ENCODE assay signal across 22 cellular contexts in the genomic region with DNA sequence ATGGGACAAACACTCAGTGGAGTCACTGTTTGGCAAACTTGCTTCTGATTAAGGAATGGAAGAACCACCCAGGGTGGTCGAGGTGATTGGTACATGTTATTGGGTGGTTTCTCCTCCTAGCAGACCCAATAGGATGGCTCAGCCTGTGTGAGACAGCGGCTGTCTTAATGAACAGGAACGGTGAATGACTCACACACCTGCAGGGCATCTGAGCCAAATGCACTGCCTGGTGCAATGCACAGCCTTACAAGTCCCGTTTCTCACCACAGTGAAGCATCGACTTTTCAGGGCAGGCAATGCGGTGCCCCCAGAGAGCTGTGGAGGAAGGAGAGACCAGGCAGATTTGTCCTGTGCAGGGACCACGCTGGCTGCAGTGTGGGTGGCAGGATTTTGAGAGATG.
A peak's percentile ranks its signal among the peaks of the same experiment; 100 is the strongest.
DNase-seq lines count a peak whose midpoint lies in the region; ATAC-seq, FAIRE-seq and TF ChIP-seq lines count a peak whose summit lies in the region.
"Had no signal": no experiment of that assay in that cellular context is flagged by ENCODE, and none has a peak within 500 bp of the region (broad histone marks: within the 10 kb centered on the region; RNA-seq: fewer than 3 reads in every experiment).

No MANE protein-coding gene starts in this region.

- H3K9me3 ChIP-seq in RWPE2 (ENCODE audit: severe bottlenecking): no peaks in the 10 kb centered on the region
- no peaks in the 10 kb centered on the region for H3K9me3 ChIP-seq in keratinocyte (ENCODE audit: control insufficient read depth, low read depth, low read length)
- no peaks in the 10 kb centered on the region for H3K9me3 ChIP-seq in naive thymus-derived CD4-positive, alpha-beta T cell (ENCODE audit: control insufficient read depth in 2 of 3, low read length in 3 of 3)

- no peak for TF ChIP-seq CTCF in RWPE2 (IDR thresholded peaks at IDR 0.05; ENCODE audit: poor library complexity, severe bottlenecking)
- no peak for TF ChIP-seq CTCF in keratinocyte (optimal IDR thresholded peaks at IDR 0.05 in 1 of 3, IDR thresholded peaks at IDR 0.05 in 1 of 3, conservative IDR thresholded peaks at IDR 0.05 in 1 of 3; ENCODE audit: extremely low read depth in 1 of 3, insufficient read depth in 2 of 3, low read length in 3 of 3)

- no peak overlapping the region for H3K4me3 Mint-ChIP-seq in stimulated activated effector memory CD8-positive, alpha-beta T cell treated with anti-CD3 and anti-CD28 coated beads, Interleukin-12 subunit alpha, Interleukin-12 subunit beta, amount 100 ng/mL, for 72 hours
- H3K4me3 Mint-ChIP-seq in naive thymus-derived CD4-positive, alpha-beta T cell: no peak overlapping the region
- no peak overlapping the region for H3K4me3 Mint-ChIP-seq in T-cell
- H3K4me3 Mint-ChIP-seq: B cell; CD4-positive, alpha-beta T cell had no signal

- FAIRE-seq in keratinocyte (lab: Jason Lieb, UNC): no peak
- FAIRE-seq: D721Med, GM12891, GM18507 had no signal

- no peaks in the 10 kb centered on the region for H3K4me1 ChIP-seq in RWPE2 (ENCODE audit: insufficient read depth, poor library complexity, severe bottlenecking)
- no peaks in the 10 kb centered on the region for H3K4me1 ChIP-seq in keratinocyte (ENCODE audit: control insufficient read depth, extremely low read depth, insufficient read depth, low read length)
- no peaks in the 10 kb centered on the region for H3K4me1 ChIP-seq in naive thymus-derived CD4-positive, alpha-beta T cell (ENCODE audit: control insufficient read depth in 2 of 2, insufficient read depth in 2 of 2, low read length in 2 of 2)
- H3K4me1 ChIP-seq: HAP-1 had no signal

- dilution Hi-C loops in keratinocyte (cut with MboI; ENCODE audit: extremely low pct_ligation_motif_present, low sequenced_read_pairs): no loop called here

- H3K27me3 Mint-ChIP-seq in naive thymus-derived CD4-positive, alpha-beta T cell: peaks cover 0 to 6% (median 0%) of the 10 kb centered on the region in 5 donors
- H3K27me3 Mint-ChIP-seq in T-cell: peaks cover 0 to 4% of the 10 kb centered on the region in 2 donors
- H3K27me3 Mint-ChIP-seq: B cell had no signal

- POLR2A ChIA-PET in naive thymus-derived CD4-positive, alpha-beta T cell (lab: Charles Lee): no interaction called here
- POLR2A ChIA-PET in T-cell (lab: Charles Lee): no interaction called here

- no peaks in the 10 kb centered on the region for H3K36me3 Mint-ChIP-seq in stimulated activated effector memory CD8-positive, alpha-beta T cell treated with anti-CD3 and anti-CD28 coated beads, Interleukin-12 subunit alpha, Interleukin-12 subunit beta, amount 100 ng/mL, for 72 hours
- H3K36me3 Mint-ChIP-seq in naive thymus-derived CD4-positive, alpha-beta T cell: no peaks in the 10 kb centered on the region
- H3K36me3 Mint-ChIP-seq in T-cell: no peaks in the 10 kb centered on the region

- H3K27ac ChIP-seq in RWPE2 (ENCODE audit: poor library complexity, severe bottlenecking): no peak overlapping the region
- no peak overlapping the region for H3K27ac ChIP-seq in keratinocyte (ENCODE audit: control insufficient read depth, insufficient read depth, low read length)
- no peak overlapping the region for H3K27ac ChIP-seq in naive thymus-derived CD4-positive, alpha-beta T cell (ENCODE audit: low read depth, low read length)
- H3K27ac ChIP-seq: 22Rv1 had no signal

- CTCF ChIA-PET in naive thymus-derived CD4-positive, alpha-beta T cell (lab: Charles Lee): no interaction called here
- CTCF ChIA-PET in T-cell (lab: Charles Lee): no interaction called here

- intact Hi-C loops in naive thymus-derived CD4-positive, alpha-beta T cell (cut with micrococcal nuclease): no loop called here

- no peaks in the 10 kb centered on the region for H3K9me3 Mint-ChIP-seq in stimulated activated effector memory CD8-positive, alpha-beta T cell treated with anti-CD3 and anti-CD28 coated beads, Interleukin-12 subunit alpha, Interleukin-12 subunit beta, amount 100 ng/mL, for 72 hours
- no peaks in the 10 kb centered on the region for H3K9me3 Mint-ChIP-seq in naive thymus-derived CD4-positive, alpha-beta T cell
- no peaks in the 10 kb centered on the region for H3K9me3 Mint-ChIP-seq in T-cell
- H3K9me3 Mint-ChIP-seq: CD4-positive, alpha-beta T cell had no signal

- no peaks in the 10 kb centered on the region for H3K79me2 ChIP-seq in keratinocyte (ENCODE audit: control insufficient read depth, insufficient read depth, low read length)

- no peaks in the 10 kb centered on the region for H3K4me1 Mint-ChIP-seq in stimulated activated effector memory CD8-positive, alpha-beta T cell treated with anti-CD3 and anti-CD28 coated beads, Interleukin-12 subunit alpha, Interleukin-12 subunit beta, amount 100 ng/mL, for 72 hours
- H3K4me1 Mint-ChIP-seq in naive thymus-derived CD4-positive, alpha-beta T cell: no peaks in the 10 kb centered on the region
- no peaks in the 10 kb centered on the region for H3K4me1 Mint-ChIP-seq in T-cell
- H3K4me1 Mint-ChIP-seq: B cell had no signal

- H3K4me2 ChIP-seq in keratinocyte (ENCODE audit: control insufficient read depth, extremely low read depth, insufficient read depth, low read depth, low read length): no peak overlapping the region

- no peak overlapping the region for H2AFZ ChIP-seq in keratinocyte (ENCODE audit: control insufficient read depth, low read length)

- ATAC-seq in RWPE2 (ENCODE audit: low read depth) (peak; percentile 82), HG02642 (IDR thresholded peaks at IDR 0.05; ENCODE audit: poor library complexity, unreplicated experiment) (no peak), T-cell (replicated peaks in 1 of 4) (no peak)
- peak; percentile 21 for ATAC-seq in stimulated activated effector memory CD8-positive, alpha-beta T cell treated with anti-CD3 and anti-CD28 coated beads, Interleukin-12 subunit alpha, Interleukin-12 subunit beta, amount 100 ng/mL, for 72 hours
- no peak for ATAC-seq in naive thymus-derived CD4-positive, alpha-beta T cell
- ATAC-seq: Panc1 had no signal

- H3K27me3 ChIP-seq in RWPE2 (ENCODE audit: insufficient read depth, poor library complexity, severe bottlenecking) (peaks cover 2% of the 10 kb centered on the region), keratinocyte (ENCODE audit: control insufficient read depth, extremely low read depth, insufficient read depth, low read length) (no peaks in the 10 kb centered on the region)
- H3K27me3 ChIP-seq in naive thymus-derived CD4-positive, alpha-beta T cell (ENCODE audit: control insufficient read depth in 2 of 2, insufficient read depth in 2 of 2, low read length in 2 of 2): no peaks in the 10 kb centered on the region

- H3K27ac Mint-ChIP-seq in stimulated activated effector memory CD8-positive, alpha-beta T cell treated with anti-CD3 and anti-CD28 coated beads, Interleukin-12 subunit alpha, Interleukin-12 subunit beta, amount 100 ng/mL, for 72 hours: peak overlapping the region; percentile 56
- peak overlapping the region in 1 of 9 donors; percentile 8 for H3K27ac Mint-ChIP-seq in naive thymus-derived CD4-positive, alpha-beta T cell
- H3K27ac Mint-ChIP-seq in T-cell: no peak overlapping the region
- H3K27ac Mint-ChIP-seq: B cell; CD4-positive, alpha-beta T cell had no signal

- H3K4me3 ChIP-seq in RWPE2 (ENCODE audit: severe bottlenecking): no peak overlapping the region
- H3K4me3 ChIP-seq in keratinocyte (ENCODE audit: control insufficient read depth in 2 of 3, extremely low read depth in 1 of 3, insufficient read depth in 2 of 3, low read depth in 1 of 3, low read length in 3 of 3): no peak overlapping the region
- H3K4me3 ChIP-seq in naive thymus-derived CD4-positive, alpha-beta T cell (ENCODE audit: low read length): no peak overlapping the region
- H3K4me3 ChIP-seq: HAP-1 had no signal

- DNase-seq in SIG-M5 treated with dmso at 0.1 percent for 504 hours (lab: John Stamatoyannopoulos, UW; ENCODE audit: unreplicated experiment) (peak; percentile 0), SIG-M5 (lab: John Stamatoyannopoulos, UW) (no peak), RWPE2 (ENCODE audit: low spot score) (no peak), keratinocyte (ENCODE audit: low read depth, low spot score) (peak; percentile 19), T-cell (no peak)
- DNase-seq in stimulated activated effector memory CD8-positive, alpha-beta T cell treated with anti-CD3 and anti-CD28 coated beads, Interleukin-12 subunit alpha, Interleukin-12 subunit beta, amount 100 ng/mL, for 72 hours (ENCODE audit: low spot score in 2 of 2): no peak
- DNase-seq in naive thymus-derived CD4-positive, alpha-beta T cell: no peak
- DNase-seq: CD4-positive, alpha-beta T cell; DMS79 treated with DMSO at 0.1 percent for 48 hours; GDM1; NCI-H146; NCI-H2081; NCI-H510A treated with DMSO at 0.1 percent for 48 hours; SHP77 had no signal

- no peak overlapping the region for H3K9ac ChIP-seq in keratinocyte (ENCODE audit: control insufficient read depth, extremely low read depth, insufficient read depth, low read length)

- H4K20me1 ChIP-seq in keratinocyte (ENCODE audit: control insufficient read depth, extremely low read depth, insufficient read depth, low read length): no peaks in the 10 kb centered on the region

- no peaks in the 10 kb centered on the region for H3K36me3 ChIP-seq in RWPE2 (ENCODE audit: low read depth)
- no peaks in the 10 kb centered on the region for H3K36me3 ChIP-seq in keratinocyte (ENCODE audit: control insufficient read depth in 2 of 2, extremely low read depth in 1 of 2, insufficient read depth in 2 of 2, low read length in 2 of 2)
- no peaks in the 10 kb centered on the region for H3K36me3 ChIP-seq in naive thymus-derived CD4-positive, alpha-beta T cell (ENCODE audit: control insufficient read depth in 2 of 3, insufficient read depth in 3 of 3, low read length in 3 of 3)
- H3K36me3 ChIP-seq: HAP-1 had no signal

- H3K9me1 ChIP-seq in keratinocyte (ENCODE audit: control insufficient read depth, extremely low read depth, insufficient read depth, low read length): no peaks in the 10 kb centered on the region

Comparison
In these comparisons a context has a peak if more than half of its experiments do, and no peak if none do; other contexts are left out.
1. DNase-seq: peak in SIG-M5 treated with dmso at 0.1 percent for 504 hours (single experiment) and keratinocyte (single experiment); none in SIG-M5 (single experiment), RWPE2 (single experiment), stimulated activated effector memory CD8-positive, alpha-beta T cell treated with anti-CD3 and anti-CD28 coated beads, Interleukin-12 subunit alpha, Interleukin-12 subunit beta, amount 100 ng/mL, for 72 hours (0 of 2), naive thymus-derived CD4-positive, alpha-beta T cell (0 of 9) and T-cell (0 of 34).
2. ATAC-seq: peak in RWPE2 (single experiment) and stimulated activated effector memory CD8-positive, alpha-beta T cell treated with anti-CD3 and anti-CD28 coated beads, Interleukin-12 subunit alpha, Interleukin-12 subunit beta, amount 100 ng/mL, for 72 hours (single experiment); none in naive thymus-derived CD4-positive, alpha-beta T cell (single experiment), HG02642 (single experiment) and T-cell (0 of 4).